ENCODE assay signal across 9 cellular contexts in genomic region chr6:142843344-142843743, GRCh38.
DNase-seq lines count a peak whose midpoint lies in the region; ATAC-seq and TF ChIP-seq lines count a peak whose summit lies in the region.
"Had no signal": no experiment of that assay in that cellular context is flagged by ENCODE, and none has a peak within 500 bp of the region (broad histone marks: within the 10 kb centered on the region; RNA-seq: fewer than 3 reads in every experiment).

No MANE protein-coding gene starts in this region.

- H3K36me3 Mint-ChIP-seq in brain (no peaks in the 10 kb centered on the region), osteocyte (ENCODE audit: unreplicated experiment) (peaks cover 3% of the 10 kb centered on the region)

- H3K4me3 Mint-ChIP-seq in brain, result peak overlapping the region in 3 of 5 experiments; percentile 23 to 38 (median 35)
- no peak overlapping the region for H3K4me3 Mint-ChIP-seq in osteocyte (ENCODE audit: unreplicated experiment)

- H3K79me2 ChIP-seq in Loucy (ENCODE audit: insufficient read depth, low read length), result peaks cover 84% of the 10 kb centered on the region

- no peaks in the 10 kb centered on the region for H3K9me3 Mint-ChIP-seq in brain
- H3K9me3 Mint-ChIP-seq in osteocyte (ENCODE audit: unreplicated experiment), result no peaks in the 10 kb centered on the region

- peaks cover 43% of the 10 kb centered on the region for H4K20me1 ChIP-seq in Loucy (ENCODE audit: insufficient read depth, low read length, poor library complexity, severe bottlenecking)

- H3K27ac Mint-ChIP-seq in brain (peak overlapping the region; percentile 2 to 92 (median 35)), osteocyte (ENCODE audit: unreplicated experiment) (peak overlapping the region; percentile 90)

- H3K27me3 Mint-ChIP-seq in brain, result peaks cover 4% of the 10 kb centered on the region
- H3K27me3 Mint-ChIP-seq in osteocyte (ENCODE audit: unreplicated experiment), result no peaks in the 10 kb centered on the region

- no peaks in the 10 kb centered on the region for H3K9me3 ChIP-seq in Loucy (ENCODE audit: insufficient read depth, low read depth, low read length)

- 0 out of 2 replicates have a peak, but pooled peaks cover 7% of the 10 kb centered on the region for H3F3A ChIP-seq in Loucy (ENCODE audit: low read depth)

- TF ChIP-seq CTCF in Loucy (conservative IDR thresholded peaks at IDR 0.05; ENCODE audit: low read length), result no peak
- no peak for TF ChIP-seq CTCF in brain (conservative IDR thresholded peaks at IDR 0.05)
- TF ChIP-seq CTCF in osteocyte (IDR thresholded peaks at IDR 0.05), result no peak

- DNase-seq in Caki2 (ENCODE audit: low read depth) (peak; percentile 59), osteocyte (ENCODE audit: extremely low spot score, unreplicated experiment) (no peak), NCI-H510A (lab: John Stamatoyannopoulos, UW) (no peak), kidney glomerular epithelial cell (lab: John Stamatoyannopoulos, UW) (no peak)
- DNase-seq: stimulated activated CD4-positive, alpha-beta T cell treated with anti-CD3 and anti-CD28 coated beads, Interleukin-12 subunit alpha, Interleukin-12 subunit beta, amount 100 ng/mL, for 4 hours had no signal

- H3K4me1 Mint-ChIP-seq in brain (peaks cover 69% of the 10 kb centered on the region), osteocyte (ENCODE audit: unreplicated experiment) (peaks cover 79% of the 10 kb centered on the region)

- peak overlapping the region; percentile 60 for H3K4me3 ChIP-seq in Loucy (ENCODE audit: low read length, poor library complexity, severe bottlenecking)

- H3K36me3 ChIP-seq in Loucy (ENCODE audit: insufficient read depth, low read length), result no peaks in the 10 kb centered on the region

- H3K27me3 ChIP-seq in Loucy (ENCODE audit: insufficient read depth, low read length, poor library complexity, severe bottlenecking), result no peaks in the 10 kb centered on the region

- peak overlapping the region; percentile 66 for H3K4me2 ChIP-seq in Loucy (ENCODE audit: low read depth, low read length, poor library complexity, severe bottlenecking)

- no peak overlapping the region for H3K9ac ChIP-seq in Loucy (ENCODE audit: low read depth, low read length, poor library complexity, severe bottlenecking)

- peaks cover 76% of the 10 kb centered on the region for H3K4me1 ChIP-seq in Loucy (ENCODE audit: insufficient read depth, low read length, poor library complexity, severe bottlenecking)

- no peaks in the 10 kb centered on the region for H3K9me2 ChIP-seq in Loucy (replicated peaks; ENCODE audit: low read depth, low read length)

- in situ Hi-C loops in Caki2 (cut with HindIII; ENCODE audit: low pct_unique_long_range_greater_than_20kb, low sequenced_read_pairs), result no loop called here

- no peak overlapping the region for H2AFZ ChIP-seq in Loucy (ENCODE audit: low read length)

- ATAC-seq in GM19395 (IDR thresholded peaks at IDR 0.05; ENCODE audit: unreplicated experiment) (no peak), HG03097 (IDR thresholded peaks at IDR 0.05; ENCODE audit: low FRiP score, unreplicated experiment) (no peak)
